Comparison of ENCODE assay signal across 1 cellular context in the genomic region with DNA sequence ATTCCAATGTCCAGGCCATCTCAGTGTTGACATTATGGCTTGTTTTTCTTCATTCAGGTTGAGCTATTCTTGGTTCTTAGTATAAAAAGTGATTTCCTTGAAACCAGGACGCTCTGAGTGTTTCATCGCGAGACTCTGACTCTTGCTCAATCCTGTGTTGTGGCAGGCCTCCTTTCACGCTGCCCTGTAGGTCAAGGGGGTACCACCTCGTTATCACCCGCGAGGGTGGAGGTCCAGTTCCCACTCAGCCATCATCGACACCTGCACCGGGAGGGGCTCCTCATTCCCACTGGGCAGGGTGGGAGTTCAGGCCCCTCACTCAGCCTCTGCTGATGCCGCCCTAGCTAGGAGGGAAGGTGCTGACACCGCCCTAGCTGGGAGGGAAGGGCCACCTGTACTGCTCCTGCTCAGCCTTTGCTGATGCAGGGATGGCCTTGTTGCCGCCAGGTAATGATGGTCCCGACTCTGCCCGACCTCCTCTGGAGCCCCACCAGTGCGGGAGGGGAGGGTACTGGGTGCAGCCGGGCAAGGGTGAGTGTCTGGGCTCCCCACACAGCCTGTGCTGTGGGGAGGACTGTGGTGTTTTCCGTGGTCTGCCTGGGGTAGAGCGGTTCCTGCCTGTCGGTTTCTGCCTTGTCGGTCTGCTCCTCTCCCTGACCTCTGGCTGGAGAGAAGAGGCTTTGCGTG.
TF ChIP-seq lines count a peak whose summit lies in the region.

No MANE protein-coding gene starts in this region.

TF ChIP-seq in WTC11, 78 proteins besides CTCF, POLR2A, EP300 and RAD21 (continued from another document):
- TF ChIP-seq, protein P1, sequence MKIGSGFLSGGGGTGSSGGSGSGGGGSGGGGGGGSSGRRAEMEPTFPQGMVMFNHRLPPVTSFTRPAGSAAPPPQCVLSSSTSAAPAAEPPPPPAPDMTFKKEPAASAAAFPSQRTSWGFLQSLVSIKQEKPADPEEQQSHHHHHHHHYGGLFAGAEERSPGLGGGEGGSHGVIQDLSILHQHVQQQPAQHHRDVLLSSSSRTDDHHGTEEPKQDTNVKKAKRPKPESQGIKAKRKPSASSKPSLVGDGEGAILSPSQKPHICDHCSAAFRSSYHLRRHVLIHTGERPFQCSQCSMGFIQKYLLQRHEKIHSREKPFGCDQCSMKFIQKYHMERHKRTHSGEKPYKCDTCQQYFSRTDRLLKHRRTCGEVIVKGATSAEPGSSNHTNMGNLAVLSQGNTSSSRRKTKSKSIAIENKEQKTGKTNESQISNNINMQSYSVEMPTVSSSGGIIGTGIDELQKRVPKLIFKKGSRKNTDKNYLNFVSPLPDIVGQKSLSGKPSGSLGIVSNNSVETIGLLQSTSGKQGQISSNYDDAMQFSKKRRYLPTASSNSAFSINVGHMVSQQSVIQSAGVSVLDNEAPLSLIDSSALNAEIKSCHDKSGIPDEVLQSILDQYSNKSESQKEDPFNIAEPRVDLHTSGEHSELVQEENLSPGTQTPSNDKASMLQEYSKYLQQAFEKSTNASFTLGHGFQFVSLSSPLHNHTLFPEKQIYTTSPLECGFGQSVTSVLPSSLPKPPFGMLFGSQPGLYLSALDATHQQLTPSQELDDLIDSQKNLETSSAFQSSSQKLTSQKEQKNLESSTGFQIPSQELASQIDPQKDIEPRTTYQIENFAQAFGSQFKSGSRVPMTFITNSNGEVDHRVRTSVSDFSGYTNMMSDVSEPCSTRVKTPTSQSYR (CRISPR knock-in tag; IDR thresholded peaks at IDR 0.05), result no peak
- TF ChIP-seq, protein P2, sequence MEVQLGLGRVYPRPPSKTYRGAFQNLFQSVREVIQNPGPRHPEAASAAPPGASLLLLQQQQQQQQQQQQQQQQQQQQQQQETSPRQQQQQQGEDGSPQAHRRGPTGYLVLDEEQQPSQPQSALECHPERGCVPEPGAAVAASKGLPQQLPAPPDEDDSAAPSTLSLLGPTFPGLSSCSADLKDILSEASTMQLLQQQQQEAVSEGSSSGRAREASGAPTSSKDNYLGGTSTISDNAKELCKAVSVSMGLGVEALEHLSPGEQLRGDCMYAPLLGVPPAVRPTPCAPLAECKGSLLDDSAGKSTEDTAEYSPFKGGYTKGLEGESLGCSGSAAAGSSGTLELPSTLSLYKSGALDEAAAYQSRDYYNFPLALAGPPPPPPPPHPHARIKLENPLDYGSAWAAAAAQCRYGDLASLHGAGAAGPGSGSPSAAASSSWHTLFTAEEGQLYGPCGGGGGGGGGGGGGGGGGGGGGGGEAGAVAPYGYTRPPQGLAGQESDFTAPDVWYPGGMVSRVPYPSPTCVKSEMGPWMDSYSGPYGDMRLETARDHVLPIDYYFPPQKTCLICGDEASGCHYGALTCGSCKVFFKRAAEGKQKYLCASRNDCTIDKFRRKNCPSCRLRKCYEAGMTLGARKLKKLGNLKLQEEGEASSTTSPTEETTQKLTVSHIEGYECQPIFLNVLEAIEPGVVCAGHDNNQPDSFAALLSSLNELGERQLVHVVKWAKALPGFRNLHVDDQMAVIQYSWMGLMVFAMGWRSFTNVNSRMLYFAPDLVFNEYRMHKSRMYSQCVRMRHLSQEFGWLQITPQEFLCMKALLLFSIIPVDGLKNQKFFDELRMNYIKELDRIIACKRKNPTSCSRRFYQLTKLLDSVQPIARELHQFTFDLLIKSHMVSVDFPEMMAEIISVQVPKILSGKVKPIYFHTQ (CRISPR knock-in tag; IDR thresholded peaks at IDR 0.05), result no peak
- TF ChIP-seq KAT7 (CRISPR knock-in tag; IDR thresholded peaks at IDR 0.05; ENCODE audit: borderline replicate concordance), result no peak
- no peak for TF ChIP-seq EMX1 (CRISPR knock-in tag; IDR thresholded peaks at IDR 0.05)
- TF ChIP-seq ZNF138 (CRISPR knock-in tag; conservative IDR thresholded peaks at IDR 0.05), result no peak
- no peak for TF ChIP-seq NR3C1 (CRISPR knock-in tag; conservative IDR thresholded peaks at IDR 0.05; ENCODE audit: low read depth)
- TF ChIP-seq HMGA2 (CRISPR knock-in tag; IDR thresholded peaks at IDR 0.05), result no peak
- TF ChIP-seq GTF2I (CRISPR knock-in tag; conservative IDR thresholded peaks at IDR 0.05), result no peak
- no peak for TF ChIP-seq TP53 (CRISPR knock-in tag; IDR thresholded peaks at IDR 0.05)
- no peak for TF ChIP-seq ATF1 (CRISPR knock-in tag; IDR thresholded peaks at IDR 0.05)
- TF ChIP-seq, protein P3, sequence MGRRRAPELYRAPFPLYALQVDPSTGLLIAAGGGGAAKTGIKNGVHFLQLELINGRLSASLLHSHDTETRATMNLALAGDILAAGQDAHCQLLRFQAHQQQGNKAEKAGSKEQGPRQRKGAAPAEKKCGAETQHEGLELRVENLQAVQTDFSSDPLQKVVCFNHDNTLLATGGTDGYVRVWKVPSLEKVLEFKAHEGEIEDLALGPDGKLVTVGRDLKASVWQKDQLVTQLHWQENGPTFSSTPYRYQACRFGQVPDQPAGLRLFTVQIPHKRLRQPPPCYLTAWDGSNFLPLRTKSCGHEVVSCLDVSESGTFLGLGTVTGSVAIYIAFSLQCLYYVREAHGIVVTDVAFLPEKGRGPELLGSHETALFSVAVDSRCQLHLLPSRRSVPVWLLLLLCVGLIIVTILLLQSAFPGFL (CRISPR knock-in tag; IDR thresholded peaks at IDR 0.05; ENCODE audit: borderline replicate concordance), result no peak
- TF ChIP-seq NFYB (CRISPR knock-in tag; conservative IDR thresholded peaks at IDR 0.05; ENCODE audit: low read depth), result no peak
- TF ChIP-seq SOX15 (CRISPR knock-in tag; IDR thresholded peaks at IDR 0.05), result no peak
